Comparison of ENCODE assay signal across 1 cellular context in the genomic region with DNA sequence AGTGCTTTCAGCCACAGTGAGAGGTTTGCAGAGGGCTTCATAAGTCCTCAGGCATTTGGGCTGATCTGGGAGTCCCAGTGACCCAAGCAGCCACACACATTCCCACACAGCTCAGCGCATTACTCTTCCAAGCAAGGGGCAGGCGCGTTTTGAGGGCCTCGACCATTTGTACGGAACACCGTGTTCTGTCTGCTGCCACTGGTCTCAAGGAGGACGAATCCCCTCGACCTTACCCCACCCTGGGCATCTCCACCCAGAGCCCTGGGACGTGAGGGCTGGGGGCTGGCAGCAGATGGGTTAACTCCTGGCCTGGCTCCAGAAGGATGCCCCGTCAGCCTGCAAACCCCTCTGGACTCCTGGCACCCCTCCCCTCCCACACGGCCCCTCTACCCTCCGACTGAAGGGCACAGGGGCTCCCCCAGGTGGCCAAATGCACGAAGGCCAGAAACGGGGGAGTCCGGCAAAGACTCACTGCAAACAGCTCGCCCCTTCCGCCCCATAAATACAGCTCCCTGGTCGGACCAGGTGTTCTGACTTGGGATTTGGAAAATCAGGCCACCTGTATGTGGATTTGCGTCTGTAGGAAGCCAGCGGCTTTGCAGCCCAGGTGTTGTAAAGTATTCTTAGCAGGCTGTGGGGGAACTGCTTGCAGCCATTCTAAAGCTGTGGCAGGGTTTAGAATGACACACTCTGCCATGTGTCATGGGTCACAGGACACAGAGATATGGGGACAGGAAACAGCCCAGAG.
TF ChIP-seq lines count a peak whose summit lies in the region.

No MANE protein-coding gene starts in this region.

TF ChIP-seq in K562, 482 proteins besides CTCF, POLR2A, EP300 and RAD21 (continued from another document and continues in another):
- TF ChIP-seq, protein P1, sequence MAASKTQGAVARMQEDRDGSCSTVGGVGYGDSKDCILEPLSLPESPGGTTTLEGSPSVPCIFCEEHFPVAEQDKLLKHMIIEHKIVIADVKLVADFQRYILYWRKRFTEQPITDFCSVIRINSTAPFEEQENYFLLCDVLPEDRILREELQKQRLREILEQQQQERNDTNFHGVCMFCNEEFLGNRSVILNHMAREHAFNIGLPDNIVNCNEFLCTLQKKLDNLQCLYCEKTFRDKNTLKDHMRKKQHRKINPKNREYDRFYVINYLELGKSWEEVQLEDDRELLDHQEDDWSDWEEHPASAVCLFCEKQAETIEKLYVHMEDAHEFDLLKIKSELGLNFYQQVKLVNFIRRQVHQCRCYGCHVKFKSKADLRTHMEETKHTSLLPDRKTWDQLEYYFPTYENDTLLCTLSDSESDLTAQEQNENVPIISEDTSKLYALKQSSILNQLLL (CRISPR knock-in tag; IDR thresholded peaks at IDR 0.05; ENCODE audit: borderline replicate concordance): no peak
- TF ChIP-seq CBX5 (IDR thresholded peaks at IDR 0.05; ENCODE audit: borderline replicate concordance, low read depth): no peak
- TF ChIP-seq BRCA1 (IDR thresholded peaks at IDR 0.05): no peak
- TF ChIP-seq BRCA1 (CRISPR knock-in tag; IDR thresholded peaks at IDR 0.05): no peak
- TF ChIP-seq EP400 (IDR thresholded peaks at IDR 0.05): no peak
- TF ChIP-seq KAT8 (IDR thresholded peaks at IDR 0.05; ENCODE audit: low read depth): no peak
- no peak for TF ChIP-seq SMARCB1 (IDR thresholded peaks at IDR 0.05; ENCODE audit: insufficient read length, low read depth)
- no peak for TF ChIP-seq ZBTB11 (CRISPR knock-in tag; IDR thresholded peaks at IDR 0.05)
- TF ChIP-seq MYNN (IDR thresholded peaks at IDR 0.05): no peak
- no peak for TF ChIP-seq MYNN (CRISPR knock-in tag; IDR thresholded peaks at IDR 0.05)
- TF ChIP-seq, protein P2, sequence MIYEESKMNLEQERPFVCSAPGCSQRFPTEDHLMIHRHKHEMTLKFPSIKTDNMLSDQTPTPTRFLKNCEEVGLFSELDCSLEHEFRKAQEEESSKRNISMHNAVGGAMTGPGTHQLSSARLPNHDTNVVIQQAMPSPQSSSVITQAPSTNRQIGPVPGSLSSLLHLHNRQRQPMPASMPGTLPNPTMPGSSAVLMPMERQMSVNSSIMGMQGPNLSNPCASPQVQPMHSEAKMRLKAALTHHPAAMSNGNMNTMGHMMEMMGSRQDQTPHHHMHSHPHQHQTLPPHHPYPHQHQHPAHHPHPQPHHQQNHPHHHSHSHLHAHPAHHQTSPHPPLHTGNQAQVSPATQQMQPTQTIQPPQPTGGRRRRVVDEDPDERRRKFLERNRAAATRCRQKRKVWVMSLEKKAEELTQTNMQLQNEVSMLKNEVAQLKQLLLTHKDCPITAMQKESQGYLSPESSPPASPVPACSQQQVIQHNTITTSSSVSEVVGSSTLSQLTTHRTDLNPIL (CRISPR knock-in tag; IDR thresholded peaks at IDR 0.05): no peak
- peak; percentile 78 for TF ChIP-seq L3MBTL2 (IDR thresholded peaks at IDR 0.05)
- TF ChIP-seq, protein P3, sequence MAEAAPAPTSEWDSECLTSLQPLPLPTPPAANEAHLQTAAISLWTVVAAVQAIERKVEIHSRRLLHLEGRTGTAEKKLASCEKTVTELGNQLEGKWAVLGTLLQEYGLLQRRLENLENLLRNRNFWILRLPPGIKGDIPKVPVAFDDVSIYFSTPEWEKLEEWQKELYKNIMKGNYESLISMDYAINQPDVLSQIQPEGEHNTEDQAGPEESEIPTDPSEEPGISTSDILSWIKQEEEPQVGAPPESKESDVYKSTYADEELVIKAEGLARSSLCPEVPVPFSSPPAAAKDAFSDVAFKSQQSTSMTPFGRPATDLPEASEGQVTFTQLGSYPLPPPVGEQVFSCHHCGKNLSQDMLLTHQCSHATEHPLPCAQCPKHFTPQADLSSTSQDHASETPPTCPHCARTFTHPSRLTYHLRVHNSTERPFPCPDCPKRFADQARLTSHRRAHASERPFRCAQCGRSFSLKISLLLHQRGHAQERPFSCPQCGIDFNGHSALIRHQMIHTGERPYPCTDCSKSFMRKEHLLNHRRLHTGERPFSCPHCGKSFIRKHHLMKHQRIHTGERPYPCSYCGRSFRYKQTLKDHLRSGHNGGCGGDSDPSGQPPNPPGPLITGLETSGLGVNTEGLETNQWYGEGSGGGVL (CRISPR knock-in tag; IDR thresholded peaks at IDR 0.05): no peak
- 0 out of 2 replicates have a peak, but pooled peaks have one; percentile 14 for TF ChIP-seq CBFA2T2 (conservative IDR thresholded peaks at IDR 0.05)
- TF ChIP-seq, protein P4, sequence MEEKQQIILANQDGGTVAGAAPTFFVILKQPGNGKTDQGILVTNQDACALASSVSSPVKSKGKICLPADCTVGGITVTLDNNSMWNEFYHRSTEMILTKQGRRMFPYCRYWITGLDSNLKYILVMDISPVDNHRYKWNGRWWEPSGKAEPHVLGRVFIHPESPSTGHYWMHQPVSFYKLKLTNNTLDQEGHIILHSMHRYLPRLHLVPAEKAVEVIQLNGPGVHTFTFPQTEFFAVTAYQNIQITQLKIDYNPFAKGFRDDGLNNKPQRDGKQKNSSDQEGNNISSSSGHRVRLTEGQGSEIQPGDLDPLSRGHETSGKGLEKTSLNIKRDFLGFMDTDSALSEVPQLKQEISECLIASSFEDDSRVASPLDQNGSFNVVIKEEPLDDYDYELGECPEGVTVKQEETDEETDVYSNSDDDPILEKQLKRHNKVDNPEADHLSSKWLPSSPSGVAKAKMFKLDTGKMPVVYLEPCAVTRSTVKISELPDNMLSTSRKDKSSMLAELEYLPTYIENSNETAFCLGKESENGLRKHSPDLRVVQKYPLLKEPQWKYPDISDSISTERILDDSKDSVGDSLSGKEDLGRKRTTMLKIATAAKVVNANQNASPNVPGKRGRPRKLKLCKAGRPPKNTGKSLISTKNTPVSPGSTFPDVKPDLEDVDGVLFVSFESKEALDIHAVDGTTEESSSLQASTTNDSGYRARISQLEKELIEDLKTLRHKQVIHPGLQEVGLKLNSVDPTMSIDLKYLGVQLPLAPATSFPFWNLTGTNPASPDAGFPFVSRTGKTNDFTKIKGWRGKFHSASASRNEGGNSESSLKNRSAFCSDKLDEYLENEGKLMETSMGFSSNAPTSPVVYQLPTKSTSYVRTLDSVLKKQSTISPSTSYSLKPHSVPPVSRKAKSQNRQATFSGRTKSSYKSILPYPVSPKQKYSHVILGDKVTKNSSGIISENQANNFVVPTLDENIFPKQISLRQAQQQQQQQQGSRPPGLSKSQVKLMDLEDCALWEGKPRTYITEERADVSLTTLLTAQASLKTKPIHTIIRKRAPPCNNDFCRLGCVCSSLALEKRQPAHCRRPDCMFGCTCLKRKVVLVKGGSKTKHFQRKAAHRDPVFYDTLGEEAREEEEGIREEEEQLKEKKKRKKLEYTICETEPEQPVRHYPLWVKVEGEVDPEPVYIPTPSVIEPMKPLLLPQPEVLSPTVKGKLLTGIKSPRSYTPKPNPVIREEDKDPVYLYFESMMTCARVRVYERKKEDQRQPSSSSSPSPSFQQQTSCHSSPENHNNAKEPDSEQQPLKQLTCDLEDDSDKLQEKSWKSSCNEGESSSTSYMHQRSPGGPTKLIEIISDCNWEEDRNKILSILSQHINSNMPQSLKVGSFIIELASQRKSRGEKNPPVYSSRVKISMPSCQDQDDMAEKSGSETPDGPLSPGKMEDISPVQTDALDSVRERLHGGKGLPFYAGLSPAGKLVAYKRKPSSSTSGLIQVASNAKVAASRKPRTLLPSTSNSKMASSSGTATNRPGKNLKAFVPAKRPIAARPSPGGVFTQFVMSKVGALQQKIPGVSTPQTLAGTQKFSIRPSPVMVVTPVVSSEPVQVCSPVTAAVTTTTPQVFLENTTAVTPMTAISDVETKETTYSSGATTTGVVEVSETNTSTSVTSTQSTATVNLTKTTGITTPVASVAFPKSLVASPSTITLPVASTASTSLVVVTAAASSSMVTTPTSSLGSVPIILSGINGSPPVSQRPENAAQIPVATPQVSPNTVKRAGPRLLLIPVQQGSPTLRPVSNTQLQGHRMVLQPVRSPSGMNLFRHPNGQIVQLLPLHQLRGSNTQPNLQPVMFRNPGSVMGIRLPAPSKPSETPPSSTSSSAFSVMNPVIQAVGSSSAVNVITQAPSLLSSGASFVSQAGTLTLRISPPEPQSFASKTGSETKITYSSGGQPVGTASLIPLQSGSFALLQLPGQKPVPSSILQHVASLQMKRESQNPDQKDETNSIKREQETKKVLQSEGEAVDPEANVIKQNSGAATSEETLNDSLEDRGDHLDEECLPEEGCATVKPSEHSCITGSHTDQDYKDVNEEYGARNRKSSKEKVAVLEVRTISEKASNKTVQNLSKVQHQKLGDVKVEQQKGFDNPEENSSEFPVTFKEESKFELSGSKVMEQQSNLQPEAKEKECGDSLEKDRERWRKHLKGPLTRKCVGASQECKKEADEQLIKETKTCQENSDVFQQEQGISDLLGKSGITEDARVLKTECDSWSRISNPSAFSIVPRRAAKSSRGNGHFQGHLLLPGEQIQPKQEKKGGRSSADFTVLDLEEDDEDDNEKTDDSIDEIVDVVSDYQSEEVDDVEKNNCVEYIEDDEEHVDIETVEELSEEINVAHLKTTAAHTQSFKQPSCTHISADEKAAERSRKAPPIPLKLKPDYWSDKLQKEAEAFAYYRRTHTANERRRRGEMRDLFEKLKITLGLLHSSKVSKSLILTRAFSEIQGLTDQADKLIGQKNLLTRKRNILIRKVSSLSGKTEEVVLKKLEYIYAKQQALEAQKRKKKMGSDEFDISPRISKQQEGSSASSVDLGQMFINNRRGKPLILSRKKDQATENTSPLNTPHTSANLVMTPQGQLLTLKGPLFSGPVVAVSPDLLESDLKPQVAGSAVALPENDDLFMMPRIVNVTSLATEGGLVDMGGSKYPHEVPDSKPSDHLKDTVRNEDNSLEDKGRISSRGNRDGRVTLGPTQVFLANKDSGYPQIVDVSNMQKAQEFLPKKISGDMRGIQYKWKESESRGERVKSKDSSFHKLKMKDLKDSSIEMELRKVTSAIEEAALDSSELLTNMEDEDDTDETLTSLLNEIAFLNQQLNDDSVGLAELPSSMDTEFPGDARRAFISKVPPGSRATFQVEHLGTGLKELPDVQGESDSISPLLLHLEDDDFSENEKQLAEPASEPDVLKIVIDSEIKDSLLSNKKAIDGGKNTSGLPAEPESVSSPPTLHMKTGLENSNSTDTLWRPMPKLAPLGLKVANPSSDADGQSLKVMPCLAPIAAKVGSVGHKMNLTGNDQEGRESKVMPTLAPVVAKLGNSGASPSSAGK (IDR thresholded peaks at IDR 0.05): peak; percentile 73; the same call in 1 of the 2 replicates
- no peak for TF ChIP-seq SIRT6 (IDR thresholded peaks at IDR 0.05; ENCODE audit: low read depth, low read length)
- TF ChIP-seq NCOR1 (IDR thresholded peaks at IDR 0.05): no peak
- no peak for TF ChIP-seq ZNF584 (CRISPR knock-in tag; IDR thresholded peaks at IDR 0.05; ENCODE audit: low read depth)
- TF ChIP-seq ZNF3 (CRISPR knock-in tag; IDR thresholded peaks at IDR 0.05): no peak
- peak; percentile 49 for TF ChIP-seq DEAF1 (CRISPR knock-in tag; IDR thresholded peaks at IDR 0.05)
- peak; percentile 17 for TF ChIP-seq DACH1 (IDR thresholded peaks at IDR 0.05; ENCODE audit: partially characterized antibody)
- no peak for TF ChIP-seq CEBPB (tag; IDR thresholded peaks at IDR 0.05)
- TF ChIP-seq STAG1 (CRISPR knock-in tag; IDR thresholded peaks at IDR 0.05; ENCODE audit: borderline replicate concordance): peak; percentile 12; the same call in 1 of the 2 replicates
- TF ChIP-seq ETV1 (tag; conservative IDR thresholded peaks at IDR 0.05; ENCODE audit: low read depth): 0 out of 2 replicates have a peak, but pooled peaks have one; percentile 45
- no peak for TF ChIP-seq ZNF830 (CRISPR knock-in tag; IDR thresholded peaks at IDR 0.05)
- TF ChIP-seq, protein P5, sequence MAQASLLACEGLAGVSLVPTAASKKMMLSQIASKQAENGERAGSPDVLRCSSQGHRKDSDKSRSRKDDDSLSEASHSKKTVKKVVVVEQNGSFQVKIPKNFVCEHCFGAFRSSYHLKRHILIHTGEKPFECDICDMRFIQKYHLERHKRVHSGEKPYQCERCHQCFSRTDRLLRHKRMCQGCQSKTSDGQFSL (CRISPR knock-in tag; IDR thresholded peaks at IDR 0.05): peak; percentile 45; the same call in 1 of the 2 replicates
- TF ChIP-seq, protein P5 (tag; IDR thresholded peaks at IDR 0.05): no peak
- no peak for TF ChIP-seq KLF6 (CRISPR knock-in tag; IDR thresholded peaks at IDR 0.05; ENCODE audit: borderline replicate concordance)
- TF ChIP-seq SMARCA5 (IDR thresholded peaks at IDR 0.05): no peak
- TF ChIP-seq SREBF2 (CRISPR knock-in tag; IDR thresholded peaks at IDR 0.05): no peak
- TF ChIP-seq SNRNP70 (optimal IDR thresholded peaks at IDR 0.05; ENCODE audit: low read depth, low read length): no peak
